Comparison of ENCODE assay signal across 22 cellular contexts in genomic region chr17:21010705-21011596, GRCh38. TPM values are rescaled to one million over a fixed set of nuclear protein-coding genes. Genes with fewer than 3 reads are reported as not detected.
A peak's percentile ranks its signal among the peaks of the same experiment; 100 is the strongest.
DNase-seq lines count a peak whose midpoint lies in the region; ATAC-seq and TF ChIP-seq lines count a peak whose summit lies in the region.
"Had no signal": no experiment of that assay in that cellular context is flagged by ENCODE, and none has a peak within 500 bp of the region (broad histone marks: within the 10 kb centered on the region; RNA-seq: fewer than 3 reads in every experiment).

No MANE protein-coding gene starts in this region.

- no peak overlapping the region for H2AK5ac ChIP-seq in H9 (ENCODE audit: insufficient read length, low read length)
- H2AK5ac ChIP-seq in neuronal stem cell (ENCODE audit: low read depth, low read length): no peak overlapping the region

- no peaks in the 10 kb centered on the region for H3K4me1 ChIP-seq in H9 (ENCODE audit: insufficient read depth, low read length)
- no peaks in the 10 kb centered on the region for H3K4me1 ChIP-seq in neuronal stem cell (ENCODE audit: control insufficient read depth in 2 of 2, insufficient read depth in 1 of 2, low read depth in 1 of 2, low read length in 2 of 2)
- H3K4me1 ChIP-seq: uterus had no signal

- DNase-seq in activated CD4-positive, alpha-beta T cell treated with anti-CD3 and anti-CD28 coated beads, Interleukin-2, amount 10 ng/mL, durations not matched to agents 24 days and 14 days: no peak
- DNase-seq in activated CD4-positive, alpha-beta T cell treated with anti-CD3 and anti-CD28 coated beads, Interleukin-2, amount 10 ng/mL, durations not matched to agents 7 days and 5 days: no peak
- no peak for DNase-seq in H9
- no peak for DNase-seq in dorsolateral prefrontal cortex
- DNase-seq in neuronal stem cell (ENCODE audit: low spot score): no peak
- DNase-seq in SHP77 (lab: John Stamatoyannopoulos, UW): no peak
- DNase-seq in nucleus accumbens (lab: John Stamatoyannopoulos, UW): no peak
- DNase-seq: activated CD4-positive, alpha-beta T cell treated with anti-CD3 and anti-CD28 coated beads for 36 hours; amygdala; COR-L47; gastrocnemius medialis; MG63; NCI-H1417 treated with DMSO at 0.1 percent for 48 hours; NCI-H526 treated with DMSO at 0.1 percent for 48 hours; retina; stimulated activated CD8-positive, alpha-beta memory T cell treated with anti-CD3 and anti-CD28 coated beads, Interleukin-4, amount 100 ng/mL, for 48 hours; SW 1271; uterus had no signal

- no CpG with 5 or more reads among the region's 27 CpGs for WGBS in H9 (ENCODE audit: extremely low coverage, insufficient read length, low lambda C conversion rate)
- no CpG with 5 or more reads among the region's 27 CpGs for WGBS in neuronal stem cell (ENCODE audit: extremely low coverage in 2 of 2, insufficient read length in 2 of 2, insufficient replicate concordance in 1 of 2), 2 donors

- TF ChIP-seq CTCF in H9 (conservative IDR thresholded peaks at IDR 0.05) (no peak), dorsolateral prefrontal cortex (IDR thresholded peaks at IDR 0.05 in 54 of 56, conservative IDR thresholded peaks at IDR 0.05 in 2 of 56; ENCODE audit: low read depth in 1 of 56, partially characterized antibody in 56 of 56) (no peak)

- H3K4me3 ChIP-seq in dorsolateral prefrontal cortex (no peak overlapping the region), neuronal stem cell (ENCODE audit: low read length in 2 of 2) (peak overlapping the region in 1 of 2 donors; percentile 33)
- H3K4me3 ChIP-seq: cardiac muscle cell, gastrocnemius medialis, MG63, uterus had no signal

- H3K4me3 Mint-ChIP-seq in activated CD4-positive, alpha-beta T cell treated with anti-CD3 and anti-CD28 coated beads, Interleukin-2, amount 10 ng/mL, durations not matched to agents 24 days and 14 days: no peak overlapping the region
- no peak overlapping the region for H3K4me3 Mint-ChIP-seq in activated CD4-positive, alpha-beta T cell treated with anti-CD3 and anti-CD28 coated beads, Interleukin-2, amount 10 ng/mL, durations not matched to agents 7 days and 5 days
- H3K4me3 Mint-ChIP-seq in H9: no peak overlapping the region
- H3K4me3 Mint-ChIP-seq: activated CD4-positive, alpha-beta T cell treated with anti-CD3 and anti-CD28 coated beads for 36 hours had no signal

- no peak overlapping the region for H4K5ac ChIP-seq in H9 (ENCODE audit: insufficient read length, low read depth, low read length)

- H3K18ac ChIP-seq in H9 (ENCODE audit: insufficient read length, low read depth, low read length) (no peak overlapping the region), neuronal stem cell (ENCODE audit: low read length) (no peak overlapping the region)

- intact Hi-C loops in activated CD4-positive, alpha-beta T cell treated with anti-CD3 and anti-CD28 coated beads, Interleukin-2, amount 10 ng/mL, durations not matched to agents 24 days and 14 days (cut with micrococcal nuclease): no loop called here
- intact Hi-C loops in dorsolateral prefrontal cortex (cut with DNase I): no loop called here

- H3K4ac ChIP-seq in H9 (ENCODE audit: low read depth, low read length): no peak overlapping the region
- no peak overlapping the region for H3K4ac ChIP-seq in neuronal stem cell (ENCODE audit: low read length)

- H4K91ac ChIP-seq in H9 (ENCODE audit: insufficient read length, low read depth, low read length) (no peak overlapping the region), neuronal stem cell (ENCODE audit: low read depth, low read length, poor library complexity) (no peak overlapping the region)

- no peak overlapping the region for H3K14ac ChIP-seq in H9 (ENCODE audit: insufficient read depth, low read length)
- H3K14ac ChIP-seq in neuronal stem cell (ENCODE audit: low read length): no peak overlapping the region

- H3K9me3 Mint-ChIP-seq in activated CD4-positive, alpha-beta T cell treated with anti-CD3 and anti-CD28 coated beads, Interleukin-2, amount 10 ng/mL, durations not matched to agents 24 days and 14 days: no peaks in the 10 kb centered on the region
- no peaks in the 10 kb centered on the region for H3K9me3 Mint-ChIP-seq in activated CD4-positive, alpha-beta T cell treated with anti-CD3 and anti-CD28 coated beads, Interleukin-2, amount 10 ng/mL, durations not matched to agents 7 days and 5 days
- no peaks in the 10 kb centered on the region; a peak in 1 of 5 replicates for H3K9me3 Mint-ChIP-seq in H9

- H3T11ph ChIP-seq in H9 (ENCODE audit: low read length): no peak overlapping the region

- H2AFZ ChIP-seq in H9 (ENCODE audit: low read length) (no peak overlapping the region), neuronal stem cell (ENCODE audit: low read length) (no peak overlapping the region)

- H3K56ac ChIP-seq in H9 (ENCODE audit: insufficient read length, low read depth, low read length): no peak overlapping the region

- H2BK120ac ChIP-seq in H9 (ENCODE audit: low read depth, low read length, poor library complexity, severe bottlenecking) (no peak overlapping the region), neuronal stem cell (ENCODE audit: low read depth, low read length) (no peak overlapping the region)

- no peaks in the 10 kb centered on the region for H3K27me3 Mint-ChIP-seq in activated CD4-positive, alpha-beta T cell treated with anti-CD3 and anti-CD28 coated beads, Interleukin-2, amount 10 ng/mL, durations not matched to agents 24 days and 14 days
- no peaks in the 10 kb centered on the region for H3K27me3 Mint-ChIP-seq in activated CD4-positive, alpha-beta T cell treated with anti-CD3 and anti-CD28 coated beads, Interleukin-2, amount 10 ng/mL, durations not matched to agents 7 days and 5 days
- no peaks in the 10 kb centered on the region for H3K27me3 Mint-ChIP-seq in H9 (ENCODE audit: low read depth)
- H3K27me3 Mint-ChIP-seq: activated CD4-positive, alpha-beta T cell treated with anti-CD3 and anti-CD28 coated beads for 36 hours had no signal

- H2BK12ac ChIP-seq in H9 (ENCODE audit: insufficient read length, low read depth, low read length): no peak overlapping the region
- H2BK12ac ChIP-seq in neuronal stem cell (ENCODE audit: low read length): no peak overlapping the region

- CTCF ChIA-PET in activated CD4-positive, alpha-beta T cell treated with anti-CD3 and anti-CD28 coated beads, Interleukin-2, amount 10 ng/mL, durations not matched to agents 7 days and 5 days (lab: Charles Lee): interaction anchor here (0.7 kb wide), 2 partner anchors 8 to 696 kb away, joined by 3 read pairs; no protein-coding TSS in a partner anchor

- H2BK5ac ChIP-seq in H9 (ENCODE audit: insufficient read length, low read length) (no peak overlapping the region), neuronal stem cell (ENCODE audit: low read length) (peak overlapping the region; percentile 3)

- H2BK20ac ChIP-seq in H9 (ENCODE audit: low read depth, low read length, poor library complexity, severe bottlenecking): no peak overlapping the region

- no peak overlapping the region for H3K9ac ChIP-seq in H9 (ENCODE audit: extremely low read depth, insufficient read length, low read length)
- no peak overlapping the region for H3K9ac ChIP-seq in neuronal stem cell (ENCODE audit: low read depth, low read length, poor library complexity)

- peaks cover 72 to 98% of the 10 kb centered on the region in 2 donors for H3K36me3 ChIP-seq in neuronal stem cell (replicated peaks in 1 of 2; ENCODE audit: control insufficient read depth in 2 of 2, insufficient read depth in 2 of 2, low read length in 2 of 2)

- peaks cover 4% of the 10 kb centered on the region for H3K4me1 Mint-ChIP-seq in activated CD4-positive, alpha-beta T cell treated with anti-CD3 and anti-CD28 coated beads, Interleukin-2, amount 10 ng/mL, durations not matched to agents 24 days and 14 days
- no peaks in the 10 kb centered on the region for H3K4me1 Mint-ChIP-seq in activated CD4-positive, alpha-beta T cell treated with anti-CD3 and anti-CD28 coated beads, Interleukin-2, amount 10 ng/mL, durations not matched to agents 7 days and 5 days
- no peaks in the 10 kb centered on the region for H3K4me1 Mint-ChIP-seq in H9
- H3K4me1 Mint-ChIP-seq: activated CD4-positive, alpha-beta T cell treated with anti-CD3 and anti-CD28 coated beads for 36 hours had no signal

- H4K8ac ChIP-seq in H9 (replicated peaks; ENCODE audit: insufficient read length, low read depth, low read length) (no peak overlapping the region), neuronal stem cell (ENCODE audit: low read depth, low read length) (no peak overlapping the region)

- H3K79me1 ChIP-seq in H9 (ENCODE audit: insufficient read depth, low read depth, low read length, poor library complexity, severe bottlenecking) (peaks cover 3% of the 10 kb centered on the region), neuronal stem cell (ENCODE audit: low read depth, low read length) (peaks cover 25% of the 10 kb centered on the region)

- peaks cover 66% of the 10 kb centered on the region for H3K36me3 Mint-ChIP-seq in activated CD4-positive, alpha-beta T cell treated with anti-CD3 and anti-CD28 coated beads, Interleukin-2, amount 10 ng/mL, durations not matched to agents 24 days and 14 days (ENCODE audit: low read depth)
- H3K36me3 Mint-ChIP-seq in activated CD4-positive, alpha-beta T cell treated with anti-CD3 and anti-CD28 coated beads, Interleukin-2, amount 10 ng/mL, durations not matched to agents 7 days and 5 days (ENCODE audit: low read depth): peaks cover 68% of the 10 kb centered on the region
- peaks cover 81 to 100% (median 97%) of the 10 kb centered on the region in 3 experiments for H3K36me3 Mint-ChIP-seq in H9 (ENCODE audit: insufficient read depth in 1 of 3, low read depth in 3 of 3)

- no peaks in the 10 kb centered on the region; the same call in 1 of the 2 replicates for H3K79me2 ChIP-seq in H9 (ENCODE audit: insufficient read depth, low read length)

- no peaks in the 10 kb centered on the region for H3K27me3 ChIP-seq in H9 (ENCODE audit: insufficient read depth, low read length)
- H3K27me3 ChIP-seq in dorsolateral prefrontal cortex: no peaks in the 10 kb centered on the region
- H3K27me3 ChIP-seq in neuronal stem cell (ENCODE audit: control insufficient read depth in 3 of 3, insufficient read depth in 3 of 3, low read depth in 1 of 3, low read length in 3 of 3): no peaks in the 10 kb centered on the region
- H3K27me3 ChIP-seq: cardiac muscle cell, gastrocnemius medialis, MG63, uterus had no signal

- H3K23ac ChIP-seq in H9 (ENCODE audit: insufficient read length, low read depth, low read length) (no peak overlapping the region), neuronal stem cell (ENCODE audit: low read depth, low read length, poor library complexity) (peak overlapping the region; percentile 44)

- no peak overlapping the region for H3K27ac ChIP-seq in H9 (ENCODE audit: insufficient read length, low read depth, low read length)
- peak overlapping the region in 48 of 59 donors; percentile 0 to 99 (median 60) for H3K27ac ChIP-seq in dorsolateral prefrontal cortex
- no peak overlapping the region for H3K27ac ChIP-seq in neuronal stem cell (replicated peaks; ENCODE audit: low read length)
- H3K27ac ChIP-seq: 22Rv1, cardiac muscle cell, uterus had no signal

- peaks cover 2% of the 10 kb centered on the region for H4K20me1 ChIP-seq in H9 (ENCODE audit: control insufficient read depth, insufficient read depth, insufficient read length)

- no peak for ATAC-seq in HG02970 (IDR thresholded peaks at IDR 0.05; ENCODE audit: low FRiP score, unreplicated experiment)
- ATAC-seq: activated CD4-positive, alpha-beta T cell treated with anti-CD3 and anti-CD28 coated beads for 36 hours; esophagus mucosa; gastrocnemius medialis had no signal

- H2BK15ac ChIP-seq in H9 (ENCODE audit: low read depth, low read length) (no peak overlapping the region), neuronal stem cell (ENCODE audit: low read length) (no peak overlapping the region)

- H3K4me2 ChIP-seq in H9 (ENCODE audit: insufficient read depth, insufficient read length, low read length): no peak overlapping the region
- no peak overlapping the region for H3K4me2 ChIP-seq in neuronal stem cell (ENCODE audit: insufficient read depth, low read length, poor library complexity, severe bottlenecking)

- no peaks in the 10 kb centered on the region for H3K9me3 ChIP-seq in H9 (ENCODE audit: control insufficient read depth, low read depth, low read length)
- no peaks in the 10 kb centered on the region for H3K9me3 ChIP-seq in neuronal stem cell (replicated peaks in 1 of 2; ENCODE audit: control insufficient read depth in 2 of 2, insufficient read depth in 1 of 2, low read depth in 1 of 2, low read length in 2 of 2)
- H3K9me3 ChIP-seq: gastrocnemius medialis, MG63, uterus had no signal

- H3K27ac Mint-ChIP-seq in activated CD4-positive, alpha-beta T cell treated with anti-CD3 and anti-CD28 coated beads, Interleukin-2, amount 10 ng/mL, durations not matched to agents 24 days and 14 days: peak overlapping the region; percentile 45
- H3K27ac Mint-ChIP-seq in activated CD4-positive, alpha-beta T cell treated with anti-CD3 and anti-CD28 coated beads, Interleukin-2, amount 10 ng/mL, durations not matched to agents 7 days and 5 days: no peak overlapping the region
- peak overlapping the region; percentile 21 to 83 (median 34); a peak in 4 of 7 replicates for H3K27ac Mint-ChIP-seq in H9
- H3K27ac Mint-ChIP-seq: activated CD4-positive, alpha-beta T cell treated with anti-CD3 and anti-CD28 coated beads for 36 hours had no signal

- no peaks in the 10 kb centered on the region for H3K23me2 ChIP-seq in H9 (ENCODE audit: insufficient read length, low read depth, low read length, poor library complexity, severe bottlenecking)

- POLR2A ChIA-PET in activated CD4-positive, alpha-beta T cell treated with anti-CD3 and anti-CD28 coated beads, Interleukin-2, amount 10 ng/mL, durations not matched to agents 7 days and 5 days (lab: Charles Lee): no interaction called here

RNA-seq across cellular contexts. Expression of gene USP22, which starts 31.9 kb away (rescaled TPM):
- total RNA-seq in activated CD4-positive, alpha-beta T cell treated with anti-CD3 and anti-CD28 coated beads, Interleukin-2, amount 10 ng/mL, durations not matched to agents 24 days and 14 days: 144 and 152 TPM in 2 replicates
- total RNA-seq in activated CD4-positive, alpha-beta T cell treated with anti-CD3 and anti-CD28 coated beads, Interleukin-2, amount 10 ng/mL, durations not matched to agents 7 days and 5 days: 100 to 1,000 TPM; 147 to 162 TPM
- 345 and 351 TPM in 2 replicates for total RNA-seq in H9 (2021)
- 100 to 1,000 TPM; 223 to 385 (median 299) TPM for total RNA-seq in dorsolateral prefrontal cortex
- polyA plus RNA-seq in neuronal stem cell (2013, experiment 1 of 2): 144 TPM
- polyA plus RNA-seq in neuronal stem cell (2013, experiment 2 of 2): 140 TPM

Comparison
In these comparisons a context has a peak if more than half of its experiments do, and no peak if none do; other contexts are left out.
1. H3K27ac ChIP-seq: peak in dorsolateral prefrontal cortex (48 of 59); none in H9 (single experiment) and neuronal stem cell (single experiment).